ENCODE assay signal across 1 cellular context in genomic region chr17:76131692-76132573, GRCh38.
TF ChIP-seq lines count a peak whose summit lies in the region.

No MANE protein-coding gene starts in this region.

TF ChIP-seq in HepG2, 621 proteins besides CTCF, POLR2A, EP300 and RAD21 (continued from another document and continues in another):
- TF ChIP-seq SETDB1 (CRISPR knock-in tag; IDR thresholded peaks at IDR 0.05; ENCODE audit: borderline replicate concordance), result no peak
- no peak for TF ChIP-seq ZNF792 (CRISPR knock-in tag; IDR thresholded peaks at IDR 0.05)
- no peak for TF ChIP-seq IRF1 (CRISPR knock-in tag; IDR thresholded peaks at IDR 0.05; ENCODE audit: low read depth)
- TF ChIP-seq ZNF850 (CRISPR knock-in tag; conservative IDR thresholded peaks at IDR 0.05), result no peak
- no peak for TF ChIP-seq SOX13 (IDR thresholded peaks at IDR 0.05)
- TF ChIP-seq SOX13 (CRISPR knock-in tag; conservative IDR thresholded peaks at IDR 0.05 in 1 of 2, IDR thresholded peaks at IDR 0.05 in 1 of 2), result peak in 1 of 2 experiments; percentile 67; a peak in 2 of 4 replicates
- no peak for TF ChIP-seq ASH2L (IDR thresholded peaks at IDR 0.05; ENCODE audit: insufficient read length, low read depth, low read length)
- no peak for TF ChIP-seq SRY (CRISPR knock-in tag; IDR thresholded peaks at IDR 0.05)
- no peak for TF ChIP-seq MED13 (CRISPR knock-in tag; IDR thresholded peaks at IDR 0.05)
- no peak for TF ChIP-seq CBX1 (IDR thresholded peaks at IDR 0.05; ENCODE audit: low read depth)
- no peak for TF ChIP-seq ZFP37 (CRISPR knock-in tag; IDR thresholded peaks at IDR 0.05; ENCODE audit: borderline replicate concordance)
- TF ChIP-seq CERS6 (CRISPR knock-in tag; IDR thresholded peaks at IDR 0.05), result no peak
- no peak for TF ChIP-seq DNMT3B (CRISPR knock-in tag; conservative IDR thresholded peaks at IDR 0.05)
- no peak for TF ChIP-seq JUNB (CRISPR knock-in tag; IDR thresholded peaks at IDR 0.05; ENCODE audit: borderline replicate concordance)
- TF ChIP-seq ZNF160 (CRISPR knock-in tag; IDR thresholded peaks at IDR 0.05), result 0 out of 2 replicates have a peak, but pooled peaks have one; percentile 25
- no peak for TF ChIP-seq ZFP82 (CRISPR knock-in tag; IDR thresholded peaks at IDR 0.05; ENCODE audit: borderline replicate concordance)
- TF ChIP-seq ZNF569 (CRISPR knock-in tag; IDR thresholded peaks at IDR 0.05; ENCODE audit: borderline replicate concordance), result no peak
- TF ChIP-seq THAP11 (CRISPR knock-in tag; IDR thresholded peaks at IDR 0.05), result no peak
- no peak for TF ChIP-seq REXO4 (CRISPR knock-in tag; IDR thresholded peaks at IDR 0.05; ENCODE audit: borderline replicate concordance)
- TF ChIP-seq TBX3 (IDR thresholded peaks at IDR 0.05; ENCODE audit: borderline replicate concordance), result no peak
- peak; percentile 48; the same call in 1 of the 2 replicates for TF ChIP-seq ZBTB10 (CRISPR knock-in tag; IDR thresholded peaks at IDR 0.05; ENCODE audit: borderline replicate concordance)
- no peak for TF ChIP-seq JARID2 (CRISPR knock-in tag; IDR thresholded peaks at IDR 0.05; ENCODE audit: insufficient replicate concordance)
- TF ChIP-seq ZNF800 (CRISPR knock-in tag; IDR thresholded peaks at IDR 0.05), result no peak
- no peak for TF ChIP-seq RBFOX2 (IDR thresholded peaks at IDR 0.05; ENCODE audit: low read depth, low read length)
- peak; percentile 5; the same call in 1 of the 2 replicates for TF ChIP-seq MAX (IDR thresholded peaks at IDR 0.05)
- no peak for TF ChIP-seq KDM4B (CRISPR knock-in tag; IDR thresholded peaks at IDR 0.05)
- TF ChIP-seq POLR2AphosphoS5 (IDR thresholded peaks at IDR 0.05; ENCODE audit: low read depth, low read length), result no peak
- no peak for TF ChIP-seq SMAD9 (CRISPR knock-in tag; IDR thresholded peaks at IDR 0.05)
- no peak for TF ChIP-seq NONO (IDR thresholded peaks at IDR 0.05)
- TF ChIP-seq NONO (CRISPR knock-in tag; conservative IDR thresholded peaks at IDR 0.05), result no peak
- TF ChIP-seq ZNF737 (CRISPR knock-in tag; IDR thresholded peaks at IDR 0.05; ENCODE audit: borderline replicate concordance), result no peak
- TF ChIP-seq ZBTB34 (CRISPR knock-in tag; IDR thresholded peaks at IDR 0.05), result no peak; the same call in 1 of the 2 replicates
- TF ChIP-seq HNRNPLL (IDR thresholded peaks at IDR 0.05; ENCODE audit: low read depth, low read length, poor library complexity, severe bottlenecking), result no peak
- TF ChIP-seq CSRNP2 (CRISPR knock-in tag; conservative IDR thresholded peaks at IDR 0.05; ENCODE audit: low read depth), result no peak
- TF ChIP-seq SCMH1 (CRISPR knock-in tag; IDR thresholded peaks at IDR 0.05; ENCODE audit: borderline replicate concordance), result no peak
- no peak for TF ChIP-seq SRSF1 (optimal IDR thresholded peaks at IDR 0.05; ENCODE audit: low read depth, low read length)
- TF ChIP-seq GATA4 (IDR thresholded peaks at IDR 0.05; ENCODE audit: borderline replicate concordance, low read depth), result no peak
- no peak for TF ChIP-seq KAT8 (CRISPR knock-in tag; IDR thresholded peaks at IDR 0.05)
- no peak for TF ChIP-seq ZNF713 (CRISPR knock-in tag; IDR thresholded peaks at IDR 0.05)
- TF ChIP-seq ETS1 (CRISPR knock-in tag; IDR thresholded peaks at IDR 0.05), result no peak
- peak; percentile 27 for TF ChIP-seq ZNF883 (CRISPR knock-in tag; IDR thresholded peaks at IDR 0.05; ENCODE audit: not compliant biosample characterization)
- TF ChIP-seq ZNF10 (CRISPR knock-in tag; IDR thresholded peaks at IDR 0.05; ENCODE audit: borderline replicate concordance, low read depth), result no peak
- no peak for TF ChIP-seq FUBP1 (CRISPR knock-in tag; IDR thresholded peaks at IDR 0.05; ENCODE audit: borderline replicate concordance)
- no peak for TF ChIP-seq MXD1 (CRISPR knock-in tag; IDR thresholded peaks at IDR 0.05)
- no peak for TF ChIP-seq ZNF83 (CRISPR knock-in tag; IDR thresholded peaks at IDR 0.05; ENCODE audit: borderline replicate concordance)
- no peak for TF ChIP-seq ZZZ3 (CRISPR knock-in tag; IDR thresholded peaks at IDR 0.05; ENCODE audit: borderline replicate concordance)
- no peak for TF ChIP-seq HNRNPK (IDR thresholded peaks at IDR 0.05; ENCODE audit: low read depth, low read length, poor library complexity, severe bottlenecking)
- TF ChIP-seq FOXO1 (CRISPR knock-in tag; IDR thresholded peaks at IDR 0.05), result no peak
- no peak for TF ChIP-seq ZFAT (CRISPR knock-in tag; conservative IDR thresholded peaks at IDR 0.05)
- TF ChIP-seq ZNF484 (CRISPR knock-in tag; IDR thresholded peaks at IDR 0.05; ENCODE audit: borderline replicate concordance, low read depth), result no peak
- TF ChIP-seq ZBTB38 (CRISPR knock-in tag; IDR thresholded peaks at IDR 0.05), result 0 out of 2 replicates have a peak, but pooled peaks have one; percentile 24
- TF ChIP-seq NCOA2 (CRISPR knock-in tag; IDR thresholded peaks at IDR 0.05), result peak; percentile 78
- TF ChIP-seq ZSCAN22 (CRISPR knock-in tag; IDR thresholded peaks at IDR 0.05), result no peak
- TF ChIP-seq HBP1 (CRISPR knock-in tag; IDR thresholded peaks at IDR 0.05; ENCODE audit: low read depth), result no peak
- TF ChIP-seq NR2F2 (IDR thresholded peaks at IDR 0.05; ENCODE audit: borderline replicate concordance, low read depth), result peak; percentile 12; the same call in 1 of the 2 replicates
- TF ChIP-seq BCL3 (CRISPR knock-in tag; IDR thresholded peaks at IDR 0.05), result no peak; the same call in 1 of the 2 replicates
